Comparison of ENCODE assay signal across 9 cellular contexts in genomic region chr2:212595036-212595654, GRCh38. TPM values are rescaled to one million over a fixed set of nuclear protein-coding genes. Genes with fewer than 3 reads are reported as not detected.
DNase-seq lines count a peak whose midpoint lies in the region; ATAC-seq lines count a peak whose summit lies in the region.
"Had no signal": no experiment of that assay in that cellular context is flagged by ENCODE, and none has a peak within 500 bp of the region (broad histone marks: within the 10 kb centered on the region; RNA-seq: fewer than 3 reads in every experiment).

No MANE protein-coding gene starts in this region.

- no peak overlapping the region for H3K4me3 Mint-ChIP-seq in effector memory CD8-positive, alpha-beta T cell

- ATAC-seq in GM18502 (IDR thresholded peaks at IDR 0.05; ENCODE audit: poor library complexity, unreplicated experiment) (peak; percentile 62), HG02938 (IDR thresholded peaks at IDR 0.05; ENCODE audit: unreplicated experiment) (peak; percentile 68)
- ATAC-seq in effector memory CD8-positive, alpha-beta T cell (replicated peaks) = no peak

- no peak overlapping the region for H3K9ac ChIP-seq in mesenchymal stem cell (ENCODE audit: low read length)

- no peaks in the 10 kb centered on the region for H3K36me3 ChIP-seq in mesenchymal stem cell (ENCODE audit: control insufficient read depth in 1 of 2, insufficient read depth in 2 of 2, low read depth in 1 of 2, low read length in 2 of 2)

- no peaks in the 10 kb centered on the region for H3K36me3 Mint-ChIP-seq in effector memory CD8-positive, alpha-beta T cell (ENCODE audit: insufficient read depth)

- no peak overlapping the region for H3K18ac ChIP-seq in mesenchymal stem cell (ENCODE audit: low read depth in 1 of 2, low read length in 2 of 2)

- no peaks in the 10 kb centered on the region for H3K4me1 ChIP-seq in mesenchymal stem cell (ENCODE audit: control insufficient read depth, insufficient read depth, low read depth, low read length)

- H3K14ac ChIP-seq in mesenchymal stem cell (ENCODE audit: low read length in 2 of 2) = no peak overlapping the region

- no peak overlapping the region for H3K4me3 ChIP-seq in mesenchymal stem cell (ENCODE audit: insufficient read depth in 1 of 2, low read depth in 1 of 2, low read length in 2 of 2)

- peak; percentile 26 for DNase-seq in RPMI7951 (ENCODE audit: low read depth)
- peak; percentile 3 for DNase-seq in mesenchymal stem cell
- DNase-seq in DMS79 treated with DMSO at 0.1 percent for 48 hours (lab: John Stamatoyannopoulos, UW) = no peak
- no peak for DNase-seq in effector memory CD8-positive, alpha-beta T cell
- no peak for DNase-seq in GOT3 (lab: John Stamatoyannopoulos, UW)
- no peak for DNase-seq in activated CD4-positive, alpha-beta T cell treated with anti-CD3 and anti-CD28 coated beads for 4 hours

- no peaks in the 10 kb centered on the region for H3K9me3 Mint-ChIP-seq in effector memory CD8-positive, alpha-beta T cell

- no peak overlapping the region for H2BK15ac ChIP-seq in mesenchymal stem cell (ENCODE audit: low read depth, poor library complexity, severe bottlenecking)

- WGBS in mesenchymal stem cell = 60% methylated on average over 2 of the region's 3 CpGs

- no peak overlapping the region for H2AFZ ChIP-seq in mesenchymal stem cell (ENCODE audit: low read depth, low read length)

- no peak overlapping the region for H3K27ac Mint-ChIP-seq in effector memory CD8-positive, alpha-beta T cell

- H2BK5ac ChIP-seq in mesenchymal stem cell (ENCODE audit: low read depth, low read length, poor library complexity, severe bottlenecking) = no peak overlapping the region

- no peak overlapping the region for H3K4me2 ChIP-seq in mesenchymal stem cell (ENCODE audit: low read length, poor library complexity, severe bottlenecking)

- H3K9me3 ChIP-seq in mesenchymal stem cell (ENCODE audit: control insufficient read depth, low read length) = no peaks in the 10 kb centered on the region

- no peak overlapping the region for H3K23ac ChIP-seq in mesenchymal stem cell (ENCODE audit: low read length in 2 of 2)

- no peak overlapping the region for H2BK120ac ChIP-seq in mesenchymal stem cell (ENCODE audit: low read depth, low read length)

- no peak overlapping the region for H4K8ac ChIP-seq in mesenchymal stem cell (ENCODE audit: low read length)

- H2BK12ac ChIP-seq in mesenchymal stem cell (ENCODE audit: low read length in 2 of 2) = no peak overlapping the region

- H3K79me1 ChIP-seq in mesenchymal stem cell (replicated peaks; ENCODE audit: low read length, poor library complexity, severe bottlenecking) = no peaks in the 10 kb centered on the region

- H3K4me1 Mint-ChIP-seq in effector memory CD8-positive, alpha-beta T cell (ENCODE audit: low read depth in 2 of 2) = no peaks in the 10 kb centered on the region

- peaks cover 4 to 9% of the 10 kb centered on the region in 2 donors for H3K27me3 Mint-ChIP-seq in effector memory CD8-positive, alpha-beta T cell

- H2AK5ac ChIP-seq in mesenchymal stem cell (ENCODE audit: low read length, severe bottlenecking) = no peak overlapping the region

- H3K27ac ChIP-seq in mesenchymal stem cell (ENCODE audit: low read length, poor library complexity, severe bottlenecking) = no peak overlapping the region

- H3K27me3 ChIP-seq in mesenchymal stem cell (ENCODE audit: control insufficient read depth in 1 of 2, insufficient read depth in 1 of 2, low read length in 2 of 2) = no peaks in the 10 kb centered on the region

- H4K91ac ChIP-seq in mesenchymal stem cell (ENCODE audit: low read length) = no peak overlapping the region

- no peak overlapping the region for H3K4ac ChIP-seq in mesenchymal stem cell (ENCODE audit: low read depth in 1 of 2, low read length in 2 of 2)

RNA-seq across cellular contexts. Expression of gene ERBB4, which starts 56.5 kb away (rescaled TPM):
- total RNA-seq in RPMI7951 (2014; rRNA removed; shearing (Covaris generic)) = not detected in 2 replicates
- polyA plus RNA-seq in mesenchymal stem cell (2013, experiment 1 of 2) = 0.03 TPM
- polyA plus RNA-seq in mesenchymal stem cell (2013, experiment 2 of 2) = 0.01 TPM
- total RNA-seq: T-helper 1 cell treated with Interleukin-12 subunit alpha and Interleukin-12 subunit beta and Interleukin-4 antibody, amounts not matched to agents 30 ng/mL and 1 ng/mL, for 36 hours had no signal

Comparison
In these comparisons a context has a peak if more than half of its experiments do, and no peak if none do; other contexts are left out.
1. DNase-seq: peak in RPMI7951 (single experiment) and mesenchymal stem cell (single experiment); none in DMS79 treated with DMSO at 0.1 percent for 48 hours (single experiment), effector memory CD8-positive, alpha-beta T cell (0 of 3), GOT3 (single experiment) and activated CD4-positive, alpha-beta T cell treated with anti-CD3 and anti-CD28 coated beads for 4 hours (0 of 2).